13 cellular contexts compared by ENCODE assay signal in genomic region chr21:32499249-32500055, GRCh38.
A peak's percentile ranks its signal among the peaks of the same experiment; 100 is the strongest.
DNase-seq lines count a peak whose midpoint lies in the region; ATAC-seq and TF ChIP-seq lines count a peak whose summit lies in the region.
"Had no signal": no experiment of that assay in that cellular context is flagged by ENCODE, and none has a peak within 500 bp of the region (broad histone marks: within the 10 kb centered on the region; RNA-seq: fewer than 3 reads in every experiment).

No MANE protein-coding gene starts in this region.

- H3K9me3 ChIP-seq in IMR-90 (ENCODE audit: control insufficient read depth, insufficient read depth, low read length) (no peaks in the 10 kb centered on the region), stomach smooth muscle (ENCODE audit: control insufficient read depth in 2 of 2, low read length in 2 of 2) (no peaks in the 10 kb centered on the region)

- H3K27ac ChIP-seq in IMR-90 (ENCODE audit: insufficient read depth, low read length) (0 out of 2 replicates have a peak overlapping the region, but pooled peaks have one; percentile 20), cingulate gyrus (ENCODE audit: low read depth, low read length) (peak overlapping the region; percentile 23), stomach smooth muscle (ENCODE audit: low read length) (peak overlapping the region; percentile 55)

- peak overlapping the region; percentile 14; the same call in 1 of the 2 replicates for H3K4me2 ChIP-seq in IMR-90 (ENCODE audit: low read depth, low read length)

- peak; percentile 62 for DNase-seq in IMR-90
- DNase-seq in islet precursor cell: peak; percentile 80
- DNase-seq in NCI-H128 (lab: John Stamatoyannopoulos, UW; ENCODE audit: unreplicated experiment): no peak
- no peak for DNase-seq in naive thymus-derived CD8-positive, alpha-beta T cell
- DNase-seq: activated T-cell treated with anti-CD3 and anti-CD28 coated beads, Interleukin-2, amount 50 U/mL, for 4 hours; DMS153; nephron progenitor cell; trophoblast cell had no signal

- H3K4me1 Mint-ChIP-seq in naive thymus-derived CD8-positive, alpha-beta T cell: peaks cover 0 to 17% (median 4%) of the 10 kb centered on the region in 4 donors
- H3K4me1 Mint-ChIP-seq: nephron progenitor cell had no signal

- H3K14ac ChIP-seq in IMR-90 (replicated peaks; ENCODE audit: low read depth, low read length): peak overlapping the region; percentile 19; the same call in 1 of the 2 replicates

- H3K79me1 ChIP-seq in IMR-90 (ENCODE audit: low read depth in 1 of 2, low read length in 2 of 2): no peaks in the 10 kb centered on the region

- no peaks in the 10 kb centered on the region for H3K27me3 Mint-ChIP-seq in naive thymus-derived CD8-positive, alpha-beta T cell

- H3K36me3 Mint-ChIP-seq in naive thymus-derived CD8-positive, alpha-beta T cell: peaks cover 9 to 54% (median 19%) of the 10 kb centered on the region in 3 donors

- peak overlapping the region; percentile 33 for H2AFZ ChIP-seq in IMR-90 (replicated peaks; ENCODE audit: low read length, poor library complexity)

- no peak overlapping the region for H4K8ac ChIP-seq in IMR-90 (ENCODE audit: low read depth in 2 of 2, low read length in 2 of 2)

- H4K5ac ChIP-seq in IMR-90 (ENCODE audit: low read depth, low read length): no peak overlapping the region

- no peak for ATAC-seq in IMR-90 (ENCODE audit: low read depth)
- ATAC-seq in HG03108 (IDR thresholded peaks at IDR 0.05; ENCODE audit: unreplicated experiment): no peak
- no peak for ATAC-seq in HG03045 (IDR thresholded peaks at IDR 0.05; ENCODE audit: unreplicated experiment)
- ATAC-seq in naive thymus-derived CD8-positive, alpha-beta T cell: no peak
- ATAC-seq: activated T-cell treated with anti-CD3 and anti-CD28 coated beads, Interleukin-2, amount 50 U/mL, for 4 hours; HCT116 had no signal

- H3K9ac ChIP-seq in IMR-90 (ENCODE audit: low read depth, low read length) (no peak overlapping the region), stomach smooth muscle (ENCODE audit: low read length in 2 of 2) (no peak overlapping the region)

- no peak overlapping the region for H3K23ac ChIP-seq in IMR-90 (ENCODE audit: low read depth, low read length)

- H3K4me3 Mint-ChIP-seq in naive thymus-derived CD8-positive, alpha-beta T cell: no peak overlapping the region
- H3K4me3 Mint-ChIP-seq: activated T-cell treated with anti-CD3 and anti-CD28 coated beads, Interleukin-2, amount 50 U/mL, for 4 hours; nephron progenitor cell had no signal

- POLR2A ChIA-PET in IMR-90 (lab: Charles Lee; ENCODE audit: unreplicated experiment): no interaction called here
- POLR2A ChIA-PET in naive thymus-derived CD8-positive, alpha-beta T cell (lab: Charles Lee): no interaction called here

- H3K27me3 ChIP-seq in IMR-90 (ENCODE audit: control insufficient read depth, insufficient read depth, low read length): no peaks in the 10 kb centered on the region
- no peaks in the 10 kb centered on the region for H3K27me3 ChIP-seq in stomach smooth muscle (ENCODE audit: control insufficient read depth in 1 of 2, insufficient read depth in 2 of 2, low read length in 2 of 2)

- 0 out of 2 replicates have a peak, but pooled peaks have one; percentile 5 for TF ChIP-seq CTCF in IMR-90 (conservative IDR thresholded peaks at IDR 0.05; ENCODE audit: low read depth, low read length)

- no peak overlapping the region for H2AK5ac ChIP-seq in IMR-90 (ENCODE audit: low read depth, low read length)

- H3K36me3 ChIP-seq in IMR-90 (ENCODE audit: control insufficient read depth, insufficient read depth, low read length) (no peaks in the 10 kb centered on the region), stomach smooth muscle (ENCODE audit: control insufficient read depth in 2 of 2, insufficient read depth in 2 of 2, low read length in 2 of 2) (peaks cover 14 to 17% of the 10 kb centered on the region in 2 donors)

- 33% methylated on average over 8 of the region's 14 CpGs; no CpG with 5 or more reads in 1 of the 2 experiments for WGBS in IMR-90 (ENCODE audit: extremely low coverage in 2 of 2, insufficient read length in 1 of 2), 2 experiments

- H2BK5ac ChIP-seq in IMR-90 (ENCODE audit: low read depth, low read length, poor library complexity, severe bottlenecking): peak overlapping the region; percentile 21

- H3K9me3 Mint-ChIP-seq in naive thymus-derived CD8-positive, alpha-beta T cell: no peaks in the 10 kb centered on the region
- H3K9me3 Mint-ChIP-seq: activated T-cell treated with anti-CD3 and anti-CD28 coated beads, Interleukin-2, amount 50 U/mL, for 4 hours; nephron progenitor cell had no signal

- no peak overlapping the region for H3K56ac ChIP-seq in IMR-90 (ENCODE audit: extremely low read depth, insufficient read depth, low read length)

- dilution Hi-C loops in IMR-90 (cut with HindIII; ENCODE audit: low sequenced_read_pairs, unreplicated experiment): no loop called here

- H4K91ac ChIP-seq in IMR-90 (ENCODE audit: insufficient read depth, low read depth, low read length): no peak overlapping the region

- H3K27ac Mint-ChIP-seq in naive thymus-derived CD8-positive, alpha-beta T cell: peak overlapping the region in 4 of 10 donors; percentile 38 to 53 (median 49)
- H3K27ac Mint-ChIP-seq: nephron progenitor cell had no signal

- BruUV-seq in IMR-90 (replicated peaks; lab: Mats Ljungman, UMichigan): no TSS peak

- TF ChIP-seq POLR2A in IMR-90 (IDR thresholded peaks at IDR 0.05; ENCODE audit: low read depth, low read length): no peak

- no peak overlapping the region for H3K18ac ChIP-seq in IMR-90 (ENCODE audit: low read depth, low read length)

- no peak overlapping the region for H2AK9ac ChIP-seq in IMR-90 (replicated peaks; ENCODE audit: low read depth, low read length, poor library complexity)

- H2BK120ac ChIP-seq in IMR-90 (ENCODE audit: low read depth, low read length): peak overlapping the region; percentile 12; the same call in 1 of the 2 replicates

- intact Hi-C loops in IMR-90 (cut with micrococcal nuclease): loop anchor here (10.0 kb wide), 1 partner anchor 85 kb away; the partner anchor contains the start of gene EVA1C

- H3K4me3 ChIP-seq in IMR-90 (ENCODE audit: insufficient read depth, low read depth, low read length) (no peak overlapping the region), stomach smooth muscle (ENCODE audit: low read length in 2 of 2) (no peak overlapping the region)

- H3K4ac ChIP-seq in IMR-90 (ENCODE audit: low read depth, low read length): peak overlapping the region; percentile 40; the same call in 1 of the 2 replicates

- H2BK15ac ChIP-seq in IMR-90 (ENCODE audit: low read depth, low read length): no peak overlapping the region

- TF ChIP-seq RAD21 in IMR-90 (IDR thresholded peaks at IDR 0.05; ENCODE audit: low read length): no peak

- H4K20me1 ChIP-seq in IMR-90 (ENCODE audit: insufficient read depth, low read length): no peaks in the 10 kb centered on the region

- H3K4me1 ChIP-seq in IMR-90 (ENCODE audit: control insufficient read depth, insufficient read depth, low read length) (peaks cover 5% of the 10 kb centered on the region), stomach smooth muscle (ENCODE audit: control insufficient read depth, insufficient read depth, low read length) (peaks cover 13% of the 10 kb centered on the region)

- no peaks in the 10 kb centered on the region for H3K9me1 ChIP-seq in IMR-90 (ENCODE audit: insufficient read depth, low read length)

- in situ Hi-C loops in IMR-90 (cut with MboI; ENCODE audit: low sequenced_read_pairs): no loop called here

- no peak overlapping the region for H2BK20ac ChIP-seq in IMR-90 (ENCODE audit: low read depth, low read length)

- CTCF ChIA-PET in IMR-90 (lab: Yijun Ruan, JAX): no interaction called here

TF ChIP-seq in IMR-90, 13 proteins besides CTCF, POLR2A, EP300 and RAD21:
- no peak for TF ChIP-seq BHLHE40 (IDR thresholded peaks at IDR 0.05; ENCODE audit: low read depth, low read length)
- no peak for TF ChIP-seq MXI1 (IDR thresholded peaks at IDR 0.05; ENCODE audit: borderline replicate concordance, low read depth, low read length)
- TF ChIP-seq NFE2L2 (IDR thresholded peaks at IDR 0.05; ENCODE audit: low read depth, low read length): no peak
- TF ChIP-seq SMC3 (IDR thresholded peaks at IDR 0.05; ENCODE audit: low read depth, low read length): no peak
- TF ChIP-seq RCOR1 (IDR thresholded peaks at IDR 0.05; ENCODE audit: insufficient replicate concordance, low read length): no peak
- TF ChIP-seq FOS (IDR thresholded peaks at IDR 0.05; ENCODE audit: low read depth, low read length): no peak

Comparison
In these comparisons a context has a peak if more than half of its experiments do, and no peak if none do; other contexts are left out.
1. DNase-seq: peak in IMR-90 (single experiment) and islet precursor cell (single experiment); none in NCI-H128 (single experiment) and naive thymus-derived CD8-positive, alpha-beta T cell (0 of 10).
2. Peak in every context shown above with its lines, with median percentiles within 50 percentile points of each other: H3K27ac ChIP-seq.